8 cellular contexts compared by ENCODE assay signal in genomic region chr2:237471457-237472186, GRCh38. TPM values are rescaled to one million over a fixed set of nuclear protein-coding genes. Genes with fewer than 3 reads are reported as not detected.
DNase-seq lines count a peak whose midpoint lies in the region; ATAC-seq and TF ChIP-seq lines count a peak whose summit lies in the region.

No MANE protein-coding gene starts in this region.

- H3K4me2 ChIP-seq in BLaER1 treated with 17β-estradiol and CSF1 and Interleukin-3, amounts not matched to agents 10 nM and 100 nM, result peak overlapping the region; percentile 8 to 93 (median 44); a peak in 18 of 22 replicates

- no peak overlapping the region for H3K27ac ChIP-seq in BLaER1 treated with 17β-estradiol and CSF1 and Interleukin-3, amounts not matched to agents 10 nM and 100 nM
- no peak overlapping the region for H3K27ac ChIP-seq in RWPE2 (ENCODE audit: poor library complexity, severe bottlenecking)

- no peak overlapping the region for H3K4me3 ChIP-seq in BLaER1 treated with 17β-estradiol and CSF1 and Interleukin-3, amounts not matched to agents 10 nM and 100 nM
- H3K4me3 ChIP-seq in RWPE2 (ENCODE audit: severe bottlenecking), result no peak overlapping the region
- no peak overlapping the region for H3K4me3 ChIP-seq in choroid plexus epithelial cell (ENCODE audit: low read depth, low read length)

- peak; percentile 41 for DNase-seq in GM19238 (ENCODE audit: insufficient read length, low spot score)
- no peak for DNase-seq in RWPE2 (ENCODE audit: low spot score)
- peak; percentile 80 for DNase-seq in choroid plexus epithelial cell (ENCODE audit: low read depth)
- peak; percentile 82 for DNase-seq in mesenteric fat pad (ENCODE audit: low spot score)
- no peak for DNase-seq in DMS79 (lab: John Stamatoyannopoulos, UW)
- DNase-seq in effector CD4-positive, alpha-beta T cell, result no peak

- peaks cover 0 to 9% (median 5%) of the 10 kb centered on the region in 11 experiments; a peak in 5 of 22 replicates for H3K27me3 ChIP-seq in BLaER1 treated with 17β-estradiol and CSF1 and Interleukin-3, amounts not matched to agents 10 nM and 100 nM
- H3K27me3 ChIP-seq in RWPE2 (ENCODE audit: insufficient read depth, poor library complexity, severe bottlenecking), result no peaks in the 10 kb centered on the region

- H3K9ac ChIP-seq in BLaER1 treated with 17β-estradiol and CSF1 and Interleukin-3, amounts not matched to agents 10 nM and 100 nM, result peak overlapping the region in 3 of 11 experiments; percentile 3 to 51 (median 15); a peak in 3 of 22 replicates

- peaks cover 0 to 9% (median 0%) of the 10 kb centered on the region in 11 experiments; a peak in 5 of 22 replicates for H3K9me3 ChIP-seq in BLaER1 treated with 17β-estradiol and CSF1 and Interleukin-3, amounts not matched to agents 10 nM and 100 nM (replicated peaks in 1 of 11)
- H3K9me3 ChIP-seq in RWPE2 (ENCODE audit: severe bottlenecking), result no peaks in the 10 kb centered on the region

- H3K36me3 ChIP-seq in BLaER1 treated with 17β-estradiol and CSF1 and Interleukin-3, amounts not matched to agents 10 nM and 100 nM, result no peaks in the 10 kb centered on the region
- no peaks in the 10 kb centered on the region for H3K36me3 ChIP-seq in RWPE2 (ENCODE audit: low read depth)

- peak; percentile 78 for TF ChIP-seq CTCF in RWPE2 (IDR thresholded peaks at IDR 0.05; ENCODE audit: poor library complexity, severe bottlenecking)
- peak; percentile 87 for TF ChIP-seq CTCF in choroid plexus epithelial cell (conservative IDR thresholded peaks at IDR 0.05; ENCODE audit: low read depth, low read length)

- no peaks in the 10 kb centered on the region for H4K20me1 ChIP-seq in BLaER1 treated with 17β-estradiol and CSF1 and Interleukin-3, amounts not matched to agents 10 nM and 100 nM

- ATAC-seq in RWPE2 (ENCODE audit: low read depth) (peak; percentile 42; the same call in 1 of the 3 replicates), HG03039 (IDR thresholded peaks at IDR 0.05; ENCODE audit: unreplicated experiment) (no peak)

- H3K4me1 ChIP-seq in BLaER1 treated with 17β-estradiol and CSF1 and Interleukin-3, amounts not matched to agents 10 nM and 100 nM, result peaks cover 49 to 69% (median 63%) of the 10 kb centered on the region in 10 experiments
- H3K4me1 ChIP-seq in RWPE2 (ENCODE audit: insufficient read depth, poor library complexity, severe bottlenecking), result peaks cover 8% of the 10 kb centered on the region

RNA-seq across cellular contexts. Expression of gene MLPH, which starts 15.4 kb away (rescaled TPM):
- total RNA-seq in mesenteric fat pad, result 7.3 TPM

RNA-seq across cellular contexts. Expression of gene COL6A3, which starts 57.7 kb away (rescaled TPM):
- total RNA-seq in mesenteric fat pad, result 409 TPM

Comparison
In these comparisons a context has a peak if more than half of its experiments do, and no peak if none do; other contexts are left out.
1. DNase-seq: peak in GM19238 (single experiment), choroid plexus epithelial cell (single experiment) and mesenteric fat pad (single experiment); none in RWPE2 (single experiment), DMS79 (single experiment) and effector CD4-positive, alpha-beta T cell (single experiment).